36 cellular contexts compared by ENCODE assay signal in the genomic region with DNA sequence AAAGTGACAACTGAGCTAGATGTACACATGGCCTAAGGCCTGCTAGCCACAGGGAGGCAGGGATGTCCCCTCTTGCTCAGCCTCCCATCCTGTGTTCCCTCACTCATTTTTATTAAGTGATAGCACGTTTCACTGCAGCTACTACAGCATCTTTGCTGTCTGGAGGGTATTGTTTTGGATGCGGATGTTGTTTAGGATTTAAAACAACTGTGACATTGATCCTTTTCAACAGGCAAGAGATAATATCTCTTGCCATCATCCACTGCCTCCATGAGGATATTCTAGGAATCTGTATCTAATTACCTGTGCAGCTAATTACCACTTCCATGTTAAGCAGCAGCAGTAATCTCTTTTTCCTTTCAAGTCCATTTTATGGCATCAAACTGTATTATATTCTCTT.
"Had no signal": no experiment of that assay in that cellular context is flagged by ENCODE, and none has a peak within 500 bp of the region (broad histone marks: within the 10 kb centered on the region; RNA-seq: fewer than 3 reads in every experiment).

No MANE protein-coding gene starts in this region.

- H3K9me3 Mint-ChIP-seq: activated B cell treated with CpG ODN at 0.5 μM for 24 hours; activated CD4-positive, alpha-beta memory T cell treated with anti-CD3 and anti-CD28 coated beads for 36 hours; activated CD8-positive, alpha-beta T cell treated with anti-CD3 and anti-CD28 coated beads for 36 hours; activated naive CD8-positive, alpha-beta T cell treated with anti-CD3 and anti-CD28 coated beads for 36 hours had no signal

- H3K9me3 ChIP-seq: adrenal gland, body of pancreas, breast epithelium had no signal

- H3K27ac Mint-ChIP-seq: activated B cell treated with CpG ODN at 0.5 μM for 24 hours; activated CD4-positive, alpha-beta memory T cell treated with anti-CD3 and anti-CD28 coated beads for 36 hours; activated CD4-positive, alpha-beta T cell treated with anti-CD3 and anti-CD28 coated beads, Interleukin-2, amount 10 ng/mL, durations not matched to agents 24 days and 14 days; activated CD8-positive, alpha-beta T cell treated with anti-CD3 and anti-CD28 coated beads for 36 hours; activated naive CD4-positive, alpha-beta T cell treated with anti-CD3 and anti-CD28 coated beads for 36 hours; activated naive CD4-positive, alpha-beta T cell treated with anti-CD3 and anti-CD28 coated beads, Interleukin-2, amount 50 U/mL, for 72 hours; activated naive CD8-positive, alpha-beta T cell treated with anti-CD3 and anti-CD28 coated beads for 36 hours; activated T-cell treated with anti-CD3 and anti-CD28 coated beads, Interleukin-2, amount 50 U/mL, for 72 hours; activated T-helper 1 cell treated with anti-CD3 and anti-CD28 coated beads, Interleukin-12 subunit alpha, Interleukin-12 subunit beta, Interleukin-2, Interleukin-4 antibody, amounts not matched to agents 30 ng/mL and 10 ng/mL and 1 ng/mL, durations not matched to agents 14 hours and 24 hours and 36 hours; activated T-helper 17 cell treated with anti-CD3 and anti-CD28 coated beads, Interleukin-2, amount 50 U/mL, for 72 hours; T-helper 1 cell treated with Interleukin-12 subunit alpha and Interleukin-12 subunit beta and Interleukin-4 antibody, amounts not matched to agents 30 μg/mL and 1 μg/mL, for 36 hours; T-helper 2 cell treated with Interferon-gamma antibody and Interleukin-4, amounts not matched to agents 5 μg/mL and 100 μg/mL, for 36 hours had no signal

- FAIRE-seq: astrocyte, TTC549 had no signal

- H3K4me3 Mint-ChIP-seq: activated B cell treated with CpG ODN at 0.5 μM for 24 hours; activated CD4-positive, alpha-beta memory T cell treated with anti-CD3 and anti-CD28 coated beads for 36 hours; activated CD4-positive, alpha-beta T cell treated with anti-CD3 and anti-CD28 coated beads, Interleukin-2, amount 10 ng/mL, durations not matched to agents 24 days and 14 days; activated CD8-positive, alpha-beta T cell treated with anti-CD3 and anti-CD28 coated beads for 36 hours; activated naive CD4-positive, alpha-beta T cell treated with anti-CD3 and anti-CD28 coated beads for 36 hours; activated naive CD8-positive, alpha-beta T cell treated with anti-CD3 and anti-CD28 coated beads for 36 hours; activated T-cell treated with anti-CD3 and anti-CD28 coated beads, Interleukin-2, amount 50 U/mL, for 4 hours; activated T-cell treated with anti-CD3 and anti-CD28 coated beads, Interleukin-2, amount 50 U/mL, for 72 hours; activated T-helper 1 cell treated with anti-CD3 and anti-CD28 coated beads, Interleukin-12 subunit alpha, Interleukin-12 subunit beta, Interleukin-2, Interleukin-4 antibody, amounts not matched to agents 30 ng/mL and 10 ng/mL and 1 ng/mL, durations not matched to agents 14 hours and 24 hours and 36 hours; activated T-helper 17 cell treated with anti-CD3 and anti-CD28 coated beads, Interleukin-2, amount 50 U/mL, for 72 hours; T-helper 1 cell treated with Interleukin-12 subunit alpha and Interleukin-12 subunit beta and Interleukin-4 antibody, amounts not matched to agents 30 μg/mL and 1 μg/mL, for 36 hours; T-helper 2 cell treated with Interferon-gamma antibody and Interleukin-4, amounts not matched to agents 5 μg/mL and 100 μg/mL, for 36 hours had no signal

- H3K4me1 ChIP-seq: adrenal gland, body of pancreas, breast epithelium had no signal

- H3K4me3 ChIP-seq: adrenal gland, body of pancreas, breast epithelium had no signal

- H3K27me3 Mint-ChIP-seq: activated B cell treated with CpG ODN at 0.5 μM for 24 hours; activated CD4-positive, alpha-beta memory T cell treated with anti-CD3 and anti-CD28 coated beads for 36 hours; activated CD4-positive, alpha-beta T cell treated with anti-CD3 and anti-CD28 coated beads, Interleukin-2, amount 10 ng/mL, durations not matched to agents 24 days and 14 days; activated CD8-positive, alpha-beta T cell treated with anti-CD3 and anti-CD28 coated beads for 36 hours; activated naive CD8-positive, alpha-beta T cell treated with anti-CD3 and anti-CD28 coated beads for 36 hours; activated T-helper 17 cell treated with anti-CD3 and anti-CD28 coated beads, Interleukin-2, amount 50 U/mL, for 72 hours had no signal

- H3K27me3 ChIP-seq: adrenal gland, body of pancreas, brain microvascular endothelial cell, breast epithelium had no signal

- ATAC-seq: activated CD8-positive, alpha-beta T cell treated with anti-CD3 and anti-CD28 coated beads for 36 hours; activated naive CD4-positive, alpha-beta T cell treated with anti-CD3 and anti-CD28 coated beads, Interleukin-2, amount 50 U/mL, for 72 hours; activated T-cell treated with anti-CD3 and anti-CD28 coated beads, Interleukin-2, amount 50 U/mL, for 4 hours; activated T-cell treated with anti-CD3 and anti-CD28 coated beads, Interleukin-2, amount 50 U/mL, for 72 hours; activated T-helper 17 cell treated with anti-CD3 and anti-CD28 coated beads, Interleukin-2, amount 50 U/mL, for 72 hours; body of pancreas had no signal

- H3K36me3 Mint-ChIP-seq: activated CD4-positive, alpha-beta memory T cell treated with anti-CD3 and anti-CD28 coated beads for 36 hours had no signal

- DNase-seq: activated B cell treated with CpG ODN at 0.5 μM for 24 hours; activated CD4-positive, alpha-beta memory T cell treated with anti-CD3 and anti-CD28 coated beads for 36 hours; activated CD4-positive, alpha-beta T cell treated with anti-CD3 and anti-CD28 coated beads for 4 hours; activated CD4-positive, alpha-beta T cell treated with anti-CD3 and anti-CD28 coated beads, Interleukin-2, amount 10 ng/mL, durations not matched to agents 24 days and 14 days; activated CD4-positive, alpha-beta T cell treated with anti-CD3 and anti-CD28 coated beads, Interleukin-2, amount 50 U/mL, for 1 hour; activated CD4-positive, alpha-beta T cell treated with anti-CD3 and anti-CD28 coated beads, Interleukin-2, amount 50 U/mL, for 4 hours; activated CD4-positive, CD25-positive, alpha-beta regulatory T cell treated with anti-CD3 and anti-CD28 coated beads, Interleukin-2, amount 50 U/mL, for 72 hours; activated CD8-positive, alpha-beta memory T cell treated with anti-CD3 and anti-CD28 coated beads, Interleukin-2, amount 50 U/mL, for 4 hours; activated CD8-positive, alpha-beta T cell treated with anti-CD3 and anti-CD28 coated beads for 36 hours; activated effector memory CD4-positive, alpha-beta T cell treated with anti-CD3 and anti-CD28 coated beads, Interleukin-2, amount 50 U/mL, for 16 hours; activated gamma-delta T cell treated with Interleukin-2 at 50 U/mL for 16 hours; activated naive CD4-positive, alpha-beta T cell; activated naive CD4-positive, alpha-beta T cell treated with anti-CD3 and anti-CD28 coated beads for 36 hours; activated naive CD4-positive, alpha-beta T cell treated with anti-CD3 and anti-CD28 coated beads, Interleukin-2, amount 50 U/mL, for 16 hours; activated naive CD8-positive, alpha-beta T cell treated with anti-CD3 and anti-CD28 coated beads for 36 hours; activated T-cell treated with anti-CD3 and anti-CD28 coated beads for 4 hours; activated T-cell treated with anti-CD3 and anti-CD28 coated beads, Interleukin-2, amount 50 U/mL, for 1 hour; activated T-cell treated with anti-CD3 and anti-CD28 coated beads, Interleukin-2, amount 50 U/mL, for 4 hours; activated T-cell treated with anti-CD3 and anti-CD28 coated beads, Interleukin-2, amount 50 U/mL, for 72 hours; adrenal gland; amniotic stem cell; aorta; body of pancreas; brain microvascular endothelial cell; central memory CD4-positive, alpha-beta T cell; T-helper 2 cell; T-helper 9 cell had no signal

- H3K27ac ChIP-seq: adrenal gland, body of pancreas, brain microvascular endothelial cell, breast epithelium, VCaP had no signal

- H3K36me3 ChIP-seq: adrenal gland, brain microvascular endothelial cell, breast epithelium had no signal

- H3K4me1 Mint-ChIP-seq: activated B cell treated with CpG ODN at 0.5 μM for 24 hours; activated naive CD8-positive, alpha-beta T cell treated with anti-CD3 and anti-CD28 coated beads for 36 hours; activated T-helper 17 cell treated with anti-CD3 and anti-CD28 coated beads, Interleukin-2, amount 50 U/mL, for 72 hours had no signal
